ENCODE assay signal across 1 cellular context in the genomic region with DNA sequence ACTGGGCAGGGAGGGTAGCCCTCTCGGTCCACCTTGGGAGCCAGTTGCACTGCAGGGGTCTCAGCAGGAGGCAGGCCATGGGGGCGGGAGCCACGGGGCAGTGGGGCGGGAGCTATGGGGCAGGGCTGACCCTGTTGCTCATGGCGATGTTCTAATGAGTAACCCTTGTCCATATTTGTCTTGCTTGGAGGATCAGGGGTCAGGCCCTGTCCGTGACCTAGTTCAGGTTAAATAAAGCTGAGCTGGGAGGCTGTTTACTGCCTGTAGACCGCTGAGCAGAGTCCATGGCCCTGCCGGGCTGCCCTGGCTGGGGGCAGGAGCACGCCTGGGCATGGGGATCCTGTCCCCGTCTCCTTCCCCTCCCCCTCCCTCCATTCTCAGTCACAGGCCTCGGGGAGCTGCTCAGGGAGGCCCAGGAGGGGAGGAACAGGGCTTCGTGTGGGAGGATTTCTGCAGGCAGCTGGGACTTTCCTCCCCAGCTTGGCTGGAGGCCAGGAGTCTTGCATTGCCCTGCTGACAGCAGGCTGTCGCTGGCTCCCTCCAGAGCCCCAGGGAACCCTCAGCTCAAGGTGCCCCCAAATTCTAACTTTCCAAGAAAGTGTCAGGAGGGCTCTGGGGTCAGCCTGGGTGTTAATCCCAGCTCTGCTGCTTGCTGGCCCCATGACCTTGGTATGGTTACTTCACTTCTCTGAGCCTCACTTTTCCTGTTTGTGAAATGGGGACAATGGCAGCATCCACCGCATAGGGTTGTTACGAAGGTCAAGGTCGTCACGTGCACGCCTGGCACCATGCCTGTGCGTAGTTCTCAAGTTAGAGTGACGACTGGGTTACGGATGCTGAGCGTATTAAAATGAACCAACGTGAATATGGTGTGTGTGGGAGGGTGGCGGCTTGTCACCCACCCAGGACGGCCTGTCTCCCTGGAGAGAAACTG.
TF ChIP-seq lines count a peak whose summit lies in the region.

No MANE protein-coding gene starts in this region.

TF ChIP-seq in HepG2, 621 proteins besides CTCF, POLR2A, EP300 and RAD21 (continued from another document and continues in another):
- TF ChIP-seq, protein P1, sequence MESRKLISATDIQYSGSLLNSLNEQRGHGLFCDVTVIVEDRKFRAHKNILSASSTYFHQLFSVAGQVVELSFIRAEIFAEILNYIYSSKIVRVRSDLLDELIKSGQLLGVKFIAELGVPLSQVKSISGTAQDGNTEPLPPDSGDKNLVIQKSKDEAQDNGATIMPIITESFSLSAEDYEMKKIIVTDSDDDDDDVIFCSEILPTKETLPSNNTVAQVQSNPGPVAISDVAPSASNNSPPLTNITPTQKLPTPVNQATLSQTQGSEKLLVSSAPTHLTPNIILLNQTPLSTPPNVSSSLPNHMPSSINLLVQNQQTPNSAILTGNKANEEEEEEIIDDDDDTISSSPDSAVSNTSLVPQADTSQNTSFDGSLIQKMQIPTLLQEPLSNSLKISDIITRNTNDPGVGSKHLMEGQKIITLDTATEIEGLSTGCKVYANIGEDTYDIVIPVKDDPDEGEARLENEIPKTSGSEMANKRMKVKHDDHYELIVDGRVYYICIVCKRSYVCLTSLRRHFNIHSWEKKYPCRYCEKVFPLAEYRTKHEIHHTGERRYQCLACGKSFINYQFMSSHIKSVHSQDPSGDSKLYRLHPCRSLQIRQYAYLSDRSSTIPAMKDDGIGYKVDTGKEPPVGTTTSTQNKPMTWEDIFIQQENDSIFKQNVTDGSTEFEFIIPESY (CRISPR knock-in tag; IDR thresholded peaks at IDR 0.05): peak; percentile 70
- TF ChIP-seq HCFC1 (IDR thresholded peaks at IDR 0.05; ENCODE audit: low read depth, low read length) (no peak), POLR2AphosphoS2 (IDR thresholded peaks at IDR 0.05; ENCODE audit: low read depth, low read length) (no peak), ZNF251 (CRISPR knock-in tag; IDR thresholded peaks at IDR 0.05) (no peak), JUND (CRISPR knock-in tag; IDR thresholded peaks at IDR 0.05) (peak; percentile 60; the same call in 1 of the 2 replicates), NFIB (CRISPR knock-in tag; IDR thresholded peaks at IDR 0.05; ENCODE audit: borderline replicate concordance) (peak; percentile 99), HNRNPH1 (optimal IDR thresholded peaks at IDR 0.05; ENCODE audit: low read depth, low read length) (no peak), NFATC3 (CRISPR knock-in tag; IDR thresholded peaks at IDR 0.05) (no peak), TMF1 (CRISPR knock-in tag; IDR thresholded peaks at IDR 0.05; ENCODE audit: low read depth) (no peak), ATM (IDR thresholded peaks at IDR 0.05; ENCODE audit: borderline replicate concordance) (no peak), SNAI1 (CRISPR knock-in tag; IDR thresholded peaks at IDR 0.05; ENCODE audit: borderline replicate concordance) (peak; percentile 83; the same call in 1 of the 2 replicates), ZNF616 (CRISPR knock-in tag; IDR thresholded peaks at IDR 0.05; ENCODE audit: low read depth) (peak; percentile 77; the same call in 1 of the 2 replicates), ZNF550 (CRISPR knock-in tag; IDR thresholded peaks at IDR 0.05; ENCODE audit: borderline replicate concordance) (peak; percentile 74; the same call in 1 of the 2 replicates), KLF11 (CRISPR knock-in tag; IDR thresholded peaks at IDR 0.05) (peak; percentile 59), MAF1 (CRISPR knock-in tag; IDR thresholded peaks at IDR 0.05; ENCODE audit: borderline replicate concordance) (peak; percentile 83; the same call in 1 of the 2 replicates), ZNF766 (CRISPR knock-in tag; IDR thresholded peaks at IDR 0.05; ENCODE audit: borderline replicate concordance) (0 out of 2 replicates have a peak, but pooled peaks have one; percentile 13), ZBTB38 (CRISPR knock-in tag; IDR thresholded peaks at IDR 0.05) (peak; percentile 87), ZNF775 (CRISPR knock-in tag; IDR thresholded peaks at IDR 0.05; ENCODE audit: borderline replicate concordance) (no peak; the same call in 1 of the 2 replicates)
- TF ChIP-seq, protein P2, sequence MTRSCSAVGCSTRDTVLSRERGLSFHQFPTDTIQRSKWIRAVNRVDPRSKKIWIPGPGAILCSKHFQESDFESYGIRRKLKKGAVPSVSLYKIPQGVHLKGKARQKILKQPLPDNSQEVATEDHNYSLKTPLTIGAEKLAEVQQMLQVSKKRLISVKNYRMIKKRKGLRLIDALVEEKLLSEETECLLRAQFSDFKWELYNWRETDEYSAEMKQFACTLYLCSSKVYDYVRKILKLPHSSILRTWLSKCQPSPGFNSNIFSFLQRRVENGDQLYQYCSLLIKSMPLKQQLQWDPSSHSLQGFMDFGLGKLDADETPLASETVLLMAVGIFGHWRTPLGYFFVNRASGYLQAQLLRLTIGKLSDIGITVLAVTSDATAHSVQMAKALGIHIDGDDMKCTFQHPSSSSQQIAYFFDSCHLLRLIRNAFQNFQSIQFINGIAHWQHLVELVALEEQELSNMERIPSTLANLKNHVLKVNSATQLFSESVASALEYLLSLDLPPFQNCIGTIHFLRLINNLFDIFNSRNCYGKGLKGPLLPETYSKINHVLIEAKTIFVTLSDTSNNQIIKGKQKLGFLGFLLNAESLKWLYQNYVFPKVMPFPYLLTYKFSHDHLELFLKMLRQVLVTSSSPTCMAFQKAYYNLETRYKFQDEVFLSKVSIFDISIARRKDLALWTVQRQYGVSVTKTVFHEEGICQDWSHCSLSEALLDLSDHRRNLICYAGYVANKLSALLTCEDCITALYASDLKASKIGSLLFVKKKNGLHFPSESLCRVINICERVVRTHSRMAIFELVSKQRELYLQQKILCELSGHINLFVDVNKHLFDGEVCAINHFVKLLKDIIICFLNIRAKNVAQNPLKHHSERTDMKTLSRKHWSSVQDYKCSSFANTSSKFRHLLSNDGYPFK (CRISPR knock-in tag; IDR thresholded peaks at IDR 0.05; ENCODE audit: borderline replicate concordance): no peak
- TF ChIP-seq, protein P3, sequence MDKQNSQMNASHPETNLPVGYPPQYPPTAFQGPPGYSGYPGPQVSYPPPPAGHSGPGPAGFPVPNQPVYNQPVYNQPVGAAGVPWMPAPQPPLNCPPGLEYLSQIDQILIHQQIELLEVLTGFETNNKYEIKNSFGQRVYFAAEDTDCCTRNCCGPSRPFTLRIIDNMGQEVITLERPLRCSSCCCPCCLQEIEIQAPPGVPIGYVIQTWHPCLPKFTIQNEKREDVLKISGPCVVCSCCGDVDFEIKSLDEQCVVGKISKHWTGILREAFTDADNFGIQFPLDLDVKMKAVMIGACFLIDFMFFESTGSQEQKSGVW (CRISPR knock-in tag; IDR thresholded peaks at IDR 0.05; ENCODE audit: borderline replicate concordance): no peak
- TF ChIP-seq, protein P4, sequence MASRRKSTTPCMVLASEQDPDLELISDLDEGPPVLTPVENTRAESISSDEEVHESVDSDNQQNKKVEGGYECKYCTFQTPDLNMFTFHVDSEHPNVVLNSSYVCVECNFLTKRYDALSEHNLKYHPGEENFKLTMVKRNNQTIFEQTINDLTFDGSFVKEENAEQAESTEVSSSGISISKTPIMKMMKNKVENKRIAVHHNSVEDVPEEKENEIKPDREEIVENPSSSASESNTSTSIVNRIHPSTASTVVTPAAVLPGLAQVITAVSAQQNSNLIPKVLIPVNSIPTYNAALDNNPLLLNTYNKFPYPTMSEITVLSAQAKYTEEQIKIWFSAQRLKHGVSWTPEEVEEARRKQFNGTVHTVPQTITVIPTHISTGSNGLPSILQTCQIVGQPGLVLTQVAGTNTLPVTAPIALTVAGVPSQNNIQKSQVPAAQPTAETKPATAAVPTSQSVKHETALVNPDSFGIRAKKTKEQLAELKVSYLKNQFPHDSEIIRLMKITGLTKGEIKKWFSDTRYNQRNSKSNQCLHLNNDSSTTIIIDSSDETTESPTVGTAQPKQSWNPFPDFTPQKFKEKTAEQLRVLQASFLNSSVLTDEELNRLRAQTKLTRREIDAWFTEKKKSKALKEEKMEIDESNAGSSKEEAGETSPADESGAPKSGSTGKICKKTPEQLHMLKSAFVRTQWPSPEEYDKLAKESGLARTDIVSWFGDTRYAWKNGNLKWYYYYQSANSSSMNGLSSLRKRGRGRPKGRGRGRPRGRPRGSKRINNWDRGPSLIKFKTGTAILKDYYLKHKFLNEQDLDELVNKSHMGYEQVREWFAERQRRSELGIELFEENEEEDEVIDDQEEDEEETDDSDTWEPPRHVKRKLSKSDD (CRISPR knock-in tag; IDR thresholded peaks at IDR 0.05; ENCODE audit: low read depth): peak; percentile 69; the same call in 1 of the 2 replicates
- TF ChIP-seq, protein P5, sequence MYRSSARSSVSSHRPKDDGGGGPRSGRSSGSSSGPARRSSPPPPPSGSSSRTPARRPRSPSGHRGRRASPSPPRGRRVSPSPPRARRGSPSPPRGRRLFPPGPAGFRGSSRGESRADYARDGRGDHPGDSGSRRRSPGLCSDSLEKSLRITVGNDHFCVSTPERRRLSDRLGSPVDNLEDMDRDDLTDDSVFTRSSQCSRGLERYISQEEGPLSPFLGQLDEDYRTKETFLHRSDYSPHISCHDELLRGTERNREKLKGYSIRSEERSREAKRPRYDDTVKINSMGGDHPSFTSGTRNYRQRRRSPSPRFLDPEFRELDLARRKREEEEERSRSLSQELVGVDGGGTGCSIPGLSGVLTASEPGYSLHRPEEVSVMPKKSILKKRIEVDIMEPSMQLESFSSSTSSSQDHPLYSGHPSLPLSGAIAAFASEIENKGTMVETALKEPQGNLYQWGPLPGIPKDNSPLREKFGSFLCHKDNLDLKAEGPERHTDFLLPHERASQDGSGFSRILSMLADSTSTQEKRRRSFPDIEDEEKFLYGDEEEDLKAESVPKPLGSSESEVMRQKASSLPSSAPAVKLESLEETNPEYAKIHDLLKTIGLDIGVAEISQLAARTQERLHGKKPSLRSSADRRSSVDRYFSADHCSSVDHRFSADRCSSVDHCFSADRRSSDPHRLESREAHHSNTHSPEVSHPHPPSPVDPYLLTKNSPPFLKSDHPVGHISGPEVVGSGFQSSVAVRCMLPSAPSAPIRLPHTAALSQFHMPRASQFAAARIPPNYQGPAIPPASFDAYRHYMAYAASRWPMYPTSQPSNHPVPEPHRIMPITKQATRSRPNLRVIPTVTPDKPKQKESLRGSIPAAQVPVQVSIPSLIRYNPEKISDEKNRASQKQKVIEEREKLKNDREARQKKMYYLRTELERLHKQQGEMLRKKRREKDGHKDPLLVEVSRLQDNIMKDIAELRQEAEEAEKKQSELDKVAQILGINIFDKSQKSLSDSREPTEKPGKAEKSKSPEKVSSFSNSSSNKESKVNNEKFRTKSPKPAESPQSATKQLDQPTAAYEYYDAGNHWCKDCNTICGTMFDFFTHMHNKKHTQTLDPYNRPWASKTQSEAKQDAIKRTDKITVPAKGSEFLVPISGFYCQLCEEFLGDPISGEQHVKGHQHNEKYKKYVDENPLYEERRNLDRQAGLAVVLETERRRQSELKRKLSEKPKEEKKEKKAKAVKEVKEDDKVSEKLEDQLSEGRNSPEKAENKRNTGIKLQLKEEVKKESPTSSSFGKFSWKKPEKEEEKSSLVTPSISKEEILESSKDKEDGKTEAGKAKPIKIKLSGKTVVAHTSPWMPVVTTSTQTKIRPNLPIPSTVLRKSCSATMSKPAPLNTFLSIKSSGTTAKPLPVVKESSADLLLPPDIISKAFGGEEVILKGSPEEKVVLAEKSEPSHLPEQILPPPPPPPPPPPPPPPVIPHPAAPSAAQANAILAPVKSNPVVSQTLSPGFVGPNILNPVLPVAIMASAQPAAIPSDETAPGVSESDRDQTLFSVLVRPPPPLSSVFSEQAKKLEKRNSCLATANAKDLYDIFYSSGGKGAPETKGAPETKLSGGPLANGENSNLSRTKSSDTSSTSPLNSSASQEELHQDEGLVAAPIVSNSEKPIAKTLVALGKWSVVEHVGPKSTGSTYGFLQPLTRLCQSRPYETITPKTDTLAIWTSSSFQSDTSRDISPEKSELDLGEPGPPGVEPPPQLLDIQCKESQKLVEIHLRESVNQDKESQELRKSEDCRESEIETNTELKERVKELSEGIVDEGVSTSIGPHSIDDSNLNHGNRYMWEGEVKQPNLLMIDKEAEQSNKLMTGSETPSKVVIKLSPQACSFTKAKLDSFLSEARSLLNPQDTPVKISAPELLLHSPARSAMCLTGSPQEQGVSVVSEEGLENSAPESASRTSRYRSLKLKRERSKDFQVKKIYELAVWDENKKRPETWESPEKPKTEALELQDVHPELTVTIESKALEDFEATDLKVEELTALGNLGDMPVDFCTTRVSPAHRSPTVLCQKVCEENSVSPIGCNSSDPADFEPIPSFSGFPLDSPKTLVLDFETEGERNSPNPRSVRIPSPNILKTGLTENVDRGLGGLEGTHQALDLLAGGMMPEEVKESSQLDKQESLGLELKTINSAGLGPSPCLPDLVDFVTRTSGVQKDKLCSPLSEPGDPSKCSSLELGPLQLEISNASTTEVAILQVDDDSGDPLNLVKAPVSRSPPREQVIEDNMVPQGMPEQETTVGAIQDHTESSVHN (CRISPR knock-in tag; IDR thresholded peaks at IDR 0.05): 0 out of 2 replicates have a peak, but pooled peaks have one; percentile 67
- TF ChIP-seq, protein P6, sequence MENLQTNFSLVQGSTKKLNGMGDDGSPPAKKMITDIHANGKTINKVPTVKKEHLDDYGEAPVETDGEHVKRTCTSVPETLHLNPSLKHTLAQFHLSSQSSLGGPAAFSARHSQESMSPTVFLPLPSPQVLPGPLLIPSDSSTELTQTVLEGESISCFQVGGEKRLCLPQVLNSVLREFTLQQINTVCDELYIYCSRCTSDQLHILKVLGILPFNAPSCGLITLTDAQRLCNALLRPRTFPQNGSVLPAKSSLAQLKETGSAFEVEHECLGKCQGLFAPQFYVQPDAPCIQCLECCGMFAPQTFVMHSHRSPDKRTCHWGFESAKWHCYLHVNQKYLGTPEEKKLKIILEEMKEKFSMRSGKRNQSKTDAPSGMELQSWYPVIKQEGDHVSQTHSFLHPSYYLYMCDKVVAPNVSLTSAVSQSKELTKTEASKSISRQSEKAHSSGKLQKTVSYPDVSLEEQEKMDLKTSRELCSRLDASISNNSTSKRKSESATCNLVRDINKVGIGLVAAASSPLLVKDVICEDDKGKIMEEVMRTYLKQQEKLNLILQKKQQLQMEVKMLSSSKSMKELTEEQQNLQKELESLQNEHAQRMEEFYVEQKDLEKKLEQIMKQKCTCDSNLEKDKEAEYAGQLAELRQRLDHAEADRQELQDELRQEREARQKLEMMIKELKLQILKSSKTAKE (CRISPR knock-in tag; IDR thresholded peaks at IDR 0.05; ENCODE audit: borderline replicate concordance): peak; percentile 97
- TF ChIP-seq, protein P7, sequence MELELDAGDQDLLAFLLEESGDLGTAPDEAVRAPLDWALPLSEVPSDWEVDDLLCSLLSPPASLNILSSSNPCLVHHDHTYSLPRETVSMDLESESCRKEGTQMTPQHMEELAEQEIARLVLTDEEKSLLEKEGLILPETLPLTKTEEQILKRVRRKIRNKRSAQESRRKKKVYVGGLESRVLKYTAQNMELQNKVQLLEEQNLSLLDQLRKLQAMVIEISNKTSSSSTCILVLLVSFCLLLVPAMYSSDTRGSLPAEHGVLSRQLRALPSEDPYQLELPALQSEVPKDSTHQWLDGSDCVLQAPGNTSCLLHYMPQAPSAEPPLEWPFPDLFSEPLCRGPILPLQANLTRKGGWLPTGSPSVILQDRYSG (CRISPR knock-in tag; IDR thresholded peaks at IDR 0.05): peak; percentile 80; the same call in 1 of the 2 replicates
- TF ChIP-seq, protein P8, sequence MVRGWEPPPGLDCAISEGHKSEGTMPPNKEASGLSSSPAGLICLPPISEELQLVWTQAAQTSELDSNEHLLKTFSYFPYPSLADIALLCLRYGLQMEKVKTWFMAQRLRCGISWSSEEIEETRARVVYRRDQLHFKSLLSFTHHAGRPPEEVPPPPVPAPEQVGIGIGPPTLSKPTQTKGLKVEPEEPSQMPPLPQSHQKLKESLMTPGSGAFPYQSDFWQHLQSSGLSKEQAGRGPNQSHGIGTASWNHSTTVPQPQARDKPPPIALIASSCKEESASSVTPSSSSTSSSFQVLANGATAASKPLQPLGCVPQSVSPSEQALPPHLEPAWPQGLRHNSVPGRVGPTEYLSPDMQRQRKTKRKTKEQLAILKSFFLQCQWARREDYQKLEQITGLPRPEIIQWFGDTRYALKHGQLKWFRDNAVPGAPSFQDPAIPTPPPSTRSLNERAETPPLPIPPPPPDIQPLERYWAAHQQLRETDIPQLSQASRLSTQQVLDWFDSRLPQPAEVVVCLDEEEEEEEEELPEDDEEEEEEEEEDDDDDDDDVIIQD (CRISPR knock-in tag; IDR thresholded peaks at IDR 0.05; ENCODE audit: low read depth): peak; percentile 70; the same call in 1 of the 2 replicates
